In genomic region chr20:48658198-48658476, GRCh38 we compare ENCODE assay signal across 20 cellular contexts.
DNase-seq lines count a peak whose midpoint lies in the region; ATAC-seq, FAIRE-seq and TF ChIP-seq lines count a peak whose summit lies in the region.
"Had no signal": no experiment of that assay in that cellular context is flagged by ENCODE, and none has a peak within 500 bp of the region (broad histone marks: within the 10 kb centered on the region; RNA-seq: fewer than 3 reads in every experiment).

No MANE protein-coding gene starts in this region.

- H3K4me1 ChIP-seq in endothelial cell of umbilical vein (ENCODE audit: control insufficient read depth, extremely low read depth, insufficient read depth, low read length): peaks cover 3% of the 10 kb centered on the region
- no peaks in the 10 kb centered on the region for H3K4me1 ChIP-seq in testis
- no peaks in the 10 kb centered on the region for H3K4me1 ChIP-seq in vagina
- H3K4me1 ChIP-seq: SJSA1, uterus had no signal

- peak overlapping the region; percentile 41 to 66 for H3K27ac Mint-ChIP-seq in activated naive CD4-positive, alpha-beta T cell treated with anti-CD3 and anti-CD28 coated beads, Interleukin-2, amount 50 U/mL, for 72 hours
- H3K27ac Mint-ChIP-seq in activated naive CD4-positive, alpha-beta T cell treated with anti-CD3 and anti-CD28 coated beads, Interleukin-2, amount 10 ng/mL, durations not matched to agents 7 days and 5 days: no peak overlapping the region
- H3K27ac Mint-ChIP-seq: progenitor cell of endocrine pancreas, WTC11 had no signal

- H4K20me1 ChIP-seq in endothelial cell of umbilical vein (replicated peaks; ENCODE audit: control insufficient read depth, extremely low read depth, insufficient read depth, low read length): no peaks in the 10 kb centered on the region

- 87% methylated on average over 9 of the region's 9 CpGs; no CpG with 5 or more reads in 1 of the 2 donors for WGBS in testis, 2 donors

- TF ChIP-seq CTCF in WERI-Rb-1 (IDR thresholded peaks at IDR 0.05; ENCODE audit: low read depth, low read length): no peak
- TF ChIP-seq CTCF in endothelial cell of umbilical vein (IDR thresholded peaks at IDR 0.05; ENCODE audit: extremely low read depth in 1 of 2, insufficient read depth in 1 of 2, low read depth in 1 of 2, low read length in 2 of 2): no peak
- TF ChIP-seq CTCF in testis (IDR thresholded peaks at IDR 0.05): no peak
- TF ChIP-seq CTCF in vagina (IDR thresholded peaks at IDR 0.05): no peak

- no peak for DNase-seq in activated naive CD4-positive, alpha-beta T cell treated with anti-CD3 and anti-CD28 coated beads, Interleukin-2, amount 50 U/mL, for 72 hours (ENCODE audit: low spot score in 2 of 2)
- DNase-seq in activated naive CD4-positive, alpha-beta T cell treated with anti-CD3 and anti-CD28 coated beads, Interleukin-2, amount 10 ng/mL, durations not matched to agents 7 days and 5 days: no peak
- DNase-seq in WERI-Rb-1 (no peak), endothelial cell of umbilical vein (ENCODE audit: low read depth, low spot score) (no peak), substantia nigra (lab: John Stamatoyannopoulos, UW) (no peak), testis (no peak), NCI-H1436 treated with DMSO at 0.1 percent for 48 hours (lab: John Stamatoyannopoulos, UW) (no peak), vagina (ENCODE audit: extremely low spot score in 2 of 2) (no peak)
- DNase-seq: NCI-H1048 had no signal

- no peak overlapping the region for H2AFZ ChIP-seq in endothelial cell of umbilical vein (ENCODE audit: low read depth, low read length)

- peaks cover 7% of the 10 kb centered on the region for H3K9me3 ChIP-seq in WERI-Rb-1 (ENCODE audit: severe bottlenecking)
- H3K9me3 ChIP-seq in endothelial cell of umbilical vein (replicated peaks; ENCODE audit: control insufficient read depth, insufficient read depth, low read length): no peaks in the 10 kb centered on the region
- no peaks in the 10 kb centered on the region for H3K9me3 ChIP-seq in testis
- no peaks in the 10 kb centered on the region for H3K9me3 ChIP-seq in vagina
- H3K9me3 ChIP-seq: SJSA1, uterus had no signal

- H3K27me3 ChIP-seq in WERI-Rb-1 (ENCODE audit: insufficient read depth, low read depth, severe bottlenecking): no peaks in the 10 kb centered on the region
- no peaks in the 10 kb centered on the region for H3K27me3 ChIP-seq in endothelial cell of umbilical vein (ENCODE audit: control insufficient read depth in 2 of 2, insufficient read depth in 2 of 2, low read length in 2 of 2)
- H3K27me3 ChIP-seq in testis: no peaks in the 10 kb centered on the region
- no peaks in the 10 kb centered on the region for H3K27me3 ChIP-seq in vagina
- H3K27me3 ChIP-seq: cardiac muscle cell, SJSA1, uterus had no signal

- H3K4me1 Mint-ChIP-seq in activated naive CD4-positive, alpha-beta T cell treated with anti-CD3 and anti-CD28 coated beads, Interleukin-2, amount 10 ng/mL, durations not matched to agents 7 days and 5 days: peaks cover 10% of the 10 kb centered on the region

- no peak for TF ChIP-seq POLR2A in endothelial cell of umbilical vein (IDR thresholded peaks at IDR 0.05; ENCODE audit: low read depth, low read length)
- no peak for TF ChIP-seq POLR2A in testis (IDR thresholded peaks at IDR 0.05)
- no peak for TF ChIP-seq POLR2A in vagina (IDR thresholded peaks at IDR 0.05)

- H3K4me3 ChIP-seq in WERI-Rb-1 (ENCODE audit: low read depth, low read length): no peak overlapping the region
- H3K4me3 ChIP-seq in endothelial cell of umbilical vein (replicated peaks in 1 of 3; ENCODE audit: insufficient read depth in 1 of 3, low read depth in 1 of 3, low read length in 3 of 3): no peak overlapping the region
- no peak overlapping the region for H3K4me3 ChIP-seq in testis
- no peak overlapping the region for H3K4me3 ChIP-seq in vagina
- H3K4me3 ChIP-seq: cardiac muscle cell, SJSA1, uterus had no signal

- no peak for FAIRE-seq in endothelial cell of umbilical vein (lab: Jason Lieb, UNC)
- FAIRE-seq: G401.6 had no signal

- peak; percentile 8 to 14 for ATAC-seq in activated naive CD4-positive, alpha-beta T cell treated with anti-CD3 and anti-CD28 coated beads, Interleukin-2, amount 50 U/mL, for 72 hours

- H3K4me2 ChIP-seq in endothelial cell of umbilical vein (ENCODE audit: insufficient read depth, low read length): no peak overlapping the region

- intact Hi-C loops in endothelial cell of umbilical vein (cut with micrococcal nuclease) (no loop called here), testis (cut with DNase I; ENCODE audit: low total_unique reads) (loop anchor here (2.0 kb wide), 1 partner anchor 247 kb away; no protein-coding TSS in a partner anchor), vagina (cut with DNase I) (loop anchor here (10.0 kb wide), 1 partner anchor 557 kb away; the partner anchor contains the start of gene DDX27)

- H3K36me3 Mint-ChIP-seq in activated naive CD4-positive, alpha-beta T cell treated with anti-CD3 and anti-CD28 coated beads, Interleukin-2, amount 50 U/mL, for 72 hours: peaks cover 0 to 20% of the 10 kb centered on the region in 2 donors
- peaks cover 59% of the 10 kb centered on the region for H3K36me3 Mint-ChIP-seq in activated naive CD4-positive, alpha-beta T cell treated with anti-CD3 and anti-CD28 coated beads, Interleukin-2, amount 10 ng/mL, durations not matched to agents 7 days and 5 days

- CTCF ChIA-PET in activated naive CD4-positive, alpha-beta T cell treated with anti-CD3 and anti-CD28 coated beads, Interleukin-2, amount 10 ng/mL, durations not matched to agents 7 days and 5 days (lab: Charles Lee): interaction anchor here (0.8 to 6.5 kb wide), 31 partner anchors 9 to 289 kb away, joined by 3 to 125 read pairs (median 4); no protein-coding TSS in a partner anchor
- CTCF ChIA-PET in endothelial cell of umbilical vein (lab: Charles Lee): interaction anchor here (0.9 to 3.1 kb wide), 68 partner anchors 10 to 337 kb away, joined by 3 to 126 read pairs (median 6); partner anchors contain the start of gene PREX1

- no peaks in the 10 kb centered on the region for H3K79me2 ChIP-seq in endothelial cell of umbilical vein (ENCODE audit: control insufficient read depth, insufficient read depth, low read length)

- POLR2A ChIA-PET in endothelial cell of umbilical vein (lab: Charles Lee): interaction anchor here (0.9 kb wide), 1 partner anchor 247 kb away, joined by 5 read pairs; no protein-coding TSS in a partner anchor

- H3K27ac ChIP-seq in WERI-Rb-1 (peak overlapping the region; percentile 8; the same call in 1 of the 2 replicates), endothelial cell of umbilical vein (ENCODE audit: insufficient read depth, low read depth, low read length) (peak overlapping the region; percentile 7), substantia nigra (ENCODE audit: low read depth, low read length, poor library complexity, severe bottlenecking) (peak overlapping the region; percentile 100), testis (no peak overlapping the region), vagina (no peak overlapping the region)
- H3K27ac ChIP-seq: cardiac muscle cell, SJSA1, uterus had no signal

- H3K27me3 Mint-ChIP-seq in activated naive CD4-positive, alpha-beta T cell treated with anti-CD3 and anti-CD28 coated beads, Interleukin-2, amount 10 ng/mL, durations not matched to agents 7 days and 5 days: no peaks in the 10 kb centered on the region
- H3K27me3 Mint-ChIP-seq: activated CD4-positive, alpha-beta memory T cell treated with anti-CD3 and anti-CD28 coated beads, Interleukin-2, amount 10 ng/mL, durations not matched to agents 7 days and 5 days; CD4-positive, CD25-positive, alpha-beta regulatory T cell; progenitor cell of endocrine pancreas had no signal

- H3K9ac ChIP-seq in endothelial cell of umbilical vein (replicated peaks; ENCODE audit: extremely low read depth, insufficient read depth, low read length): no peak overlapping the region

- no peak overlapping the region for H3K4me3 Mint-ChIP-seq in activated naive CD4-positive, alpha-beta T cell treated with anti-CD3 and anti-CD28 coated beads, Interleukin-2, amount 10 ng/mL, durations not matched to agents 7 days and 5 days
- H3K4me3 Mint-ChIP-seq: activated CD4-positive, alpha-beta memory T cell treated with anti-CD3 and anti-CD28 coated beads, Interleukin-2, amount 10 ng/mL, durations not matched to agents 7 days and 5 days; activated T-helper 1 cell treated with anti-CD3 and anti-CD28 coated beads, Interleukin-12 subunit alpha, Interleukin-12 subunit beta, Interleukin-2, Interleukin-4 antibody, amounts not matched to agents 30 ng/mL and 10 ng/mL and 1 ng/mL, durations not matched to agents 14 hours and 24 hours and 36 hours; nephron; T-helper 2 cell treated with Interferon-gamma antibody and Interleukin-4, amounts not matched to agents 5 μg/mL and 100 μg/mL, for 36 hours; WTC11 had no signal

- H3K36me3 ChIP-seq in WERI-Rb-1 (peaks cover 80% of the 10 kb centered on the region), endothelial cell of umbilical vein (ENCODE audit: control insufficient read depth in 2 of 2, extremely low read depth in 1 of 2, insufficient read depth in 2 of 2, low read length in 2 of 2) (peaks cover 19 to 46% of the 10 kb centered on the region in 2 experiments), testis (ENCODE audit: low read depth, missing control alignments) (no peaks in the 10 kb centered on the region), vagina (no peaks in the 10 kb centered on the region)
- H3K36me3 ChIP-seq: uterus had no signal

- no peaks in the 10 kb centered on the region for H3K9me3 Mint-ChIP-seq in activated naive CD4-positive, alpha-beta T cell treated with anti-CD3 and anti-CD28 coated beads, Interleukin-2, amount 50 U/mL, for 72 hours
- H3K9me3 Mint-ChIP-seq in activated naive CD4-positive, alpha-beta T cell treated with anti-CD3 and anti-CD28 coated beads, Interleukin-2, amount 10 ng/mL, durations not matched to agents 7 days and 5 days: peaks cover 3% of the 10 kb centered on the region
- H3K9me3 Mint-ChIP-seq: activated CD4-positive, alpha-beta memory T cell treated with anti-CD3 and anti-CD28 coated beads, Interleukin-2, amount 10 ng/mL, durations not matched to agents 7 days and 5 days; T-helper 2 cell treated with Interferon-gamma antibody and Interleukin-4, amounts not matched to agents 5 μg/mL and 100 μg/mL, for 36 hours had no signal

- no TSS peak for BruUV-seq in endothelial cell of umbilical vein (replicated peaks; lab: Mats Ljungman, UMichigan)

- dilution Hi-C loops in endothelial cell of umbilical vein (cut with MboI; ENCODE audit: extremely low pct_ligation_motif_present, low sequenced_read_pairs): loop anchor here (25.0 kb wide), 1 partner anchor 254 kb away; the partner anchor contains the start of gene ARFGEF2

- no peaks in the 10 kb centered on the region for H3K9me1 ChIP-seq in endothelial cell of umbilical vein (replicated peaks; ENCODE audit: control insufficient read depth, extremely low read depth, insufficient read depth, low read length)

TF ChIP-seq in endothelial cell of umbilical vein, 7 proteins besides CTCF, POLR2A, EP300 and RAD21 (continues in another document):
- TF ChIP-seq EZH2 (IDR thresholded peaks at IDR 0.05; ENCODE audit: borderline replicate concordance, low read depth, low read length, severe bottlenecking) (no peak), POLR2AphosphoS5 (IDR thresholded peaks at IDR 0.05; ENCODE audit: insufficient read depth, low read depth, low read length) (no peak), FOS (IDR thresholded peaks at IDR 0.05; ENCODE audit: borderline replicate concordance, insufficient read depth, low read length) (no peak), JUN (IDR thresholded peaks at IDR 0.05; ENCODE audit: borderline replicate concordance, insufficient read depth, insufficient read length, low read depth) (no peak)

Comparison
In these comparisons a context has a peak if more than half of its experiments do, and no peak if none do; other contexts are left out.
1. H3K27ac ChIP-seq: peak in WERI-Rb-1 (single experiment), endothelial cell of umbilical vein (single experiment) and substantia nigra (single experiment); none in testis (0 of 2) and vagina (single experiment).